In genomic region chr1:44947060-44947773, GRCh38 we compare ENCODE assay signal across 1 cellular context.
A peak's percentile ranks its signal among the peaks of the same experiment; 100 is the strongest.
TF ChIP-seq lines count a peak whose summit lies in the region.

No MANE protein-coding gene starts in this region.

TF ChIP-seq in SK-N-SH, 30 proteins besides CTCF, POLR2A, EP300 and RAD21 (continued from another document):
- TF ChIP-seq, protein P1, sequence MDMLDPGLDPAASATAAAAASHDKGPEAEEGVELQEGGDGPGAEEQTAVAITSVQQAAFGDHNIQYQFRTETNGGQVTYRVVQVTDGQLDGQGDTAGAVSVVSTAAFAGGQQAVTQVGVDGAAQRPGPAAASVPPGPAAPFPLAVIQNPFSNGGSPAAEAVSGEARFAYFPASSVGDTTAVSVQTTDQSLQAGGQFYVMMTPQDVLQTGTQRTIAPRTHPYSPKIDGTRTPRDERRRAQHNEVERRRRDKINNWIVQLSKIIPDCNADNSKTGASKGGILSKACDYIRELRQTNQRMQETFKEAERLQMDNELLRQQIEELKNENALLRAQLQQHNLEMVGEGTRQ (IDR thresholded peaks at IDR 0.05; ENCODE audit: borderline replicate concordance, low read depth, low read length): no peak
- TF ChIP-seq MAX (IDR thresholded peaks at IDR 0.05; ENCODE audit: low read depth) (no peak), FOXJ3 (CRISPR knock-in tag; IDR thresholded peaks at IDR 0.05) (peak; percentile 9; the same call in 1 of the 2 replicates), JUND (IDR thresholded peaks at IDR 0.05) (peak; percentile 25; the same call in 1 of the 2 replicates), MEF2A (IDR thresholded peaks at IDR 0.05; ENCODE audit: borderline replicate concordance, low read depth) (peak; percentile 28; the same call in 1 of the 2 replicates), SIN3A (IDR thresholded peaks at IDR 0.05; ENCODE audit: borderline replicate concordance, low read depth, low read length) (no peak), FOXM1 (IDR thresholded peaks at IDR 0.05; ENCODE audit: low read depth) (0 out of 2 replicates have a peak, but pooled peaks have one; percentile 21), RCOR1 (IDR thresholded peaks at IDR 0.05; ENCODE audit: low read length) (peak; percentile 3; the same call in 1 of the 2 replicates), SMC3 (IDR thresholded peaks at IDR 0.05; ENCODE audit: low read depth, low read length) (no peak), NFIC (IDR thresholded peaks at IDR 0.05; ENCODE audit: borderline replicate concordance) (peak; percentile 51; the same call in 1 of the 2 replicates), GABPA (IDR thresholded peaks at IDR 0.05; ENCODE audit: low read depth) (no peak; the same call in 1 of the 2 replicates), TCF12 (IDR thresholded peaks at IDR 0.05) (peak; percentile 83), USF1 (IDR thresholded peaks at IDR 0.05; ENCODE audit: borderline replicate concordance, low read depth) (no peak), FOSL2 (IDR thresholded peaks at IDR 0.05; ENCODE audit: borderline replicate concordance, low read depth) (no peak), POLR2AphosphoS5 (IDR thresholded peaks at IDR 0.05; ENCODE audit: low read depth, low read length) (0 out of 2 replicates have a peak, but pooled peaks have one; percentile 11), TEAD4 (IDR thresholded peaks at IDR 0.05; ENCODE audit: borderline replicate concordance, insufficient read depth) (0 out of 2 replicates have a peak, but pooled peaks have one; percentile 37), RFX5 (IDR thresholded peaks at IDR 0.05; ENCODE audit: low read length) (no peak), CHD2 (IDR thresholded peaks at IDR 0.05; ENCODE audit: low read length, partially characterized antibody) (peak; percentile 37)
